ENCODE assay signal across 13 cellular contexts in genomic region chr5:164742025-164742424, GRCh38.
DNase-seq lines count a peak whose midpoint lies in the region; ATAC-seq and TF ChIP-seq lines count a peak whose summit lies in the region.
"Had no signal": no experiment of that assay in that cellular context is flagged by ENCODE, and none has a peak within 500 bp of the region (broad histone marks: within the 10 kb centered on the region; RNA-seq: fewer than 3 reads in every experiment).

No MANE protein-coding gene starts in this region.

- H2BK15ac ChIP-seq in neuronal stem cell (ENCODE audit: low read length): no peak overlapping the region

- no peak overlapping the region for H3K4ac ChIP-seq in neuronal stem cell (ENCODE audit: low read length)

- TF ChIP-seq CTCF in GM10266 (IDR thresholded peaks at IDR 0.05; ENCODE audit: control insufficient read depth, insufficient read depth, low read depth, missing control alignments) (no peak), left lung (IDR thresholded peaks at IDR 0.05) (no peak)

- no peak overlapping the region for H3K27ac ChIP-seq in neuronal stem cell (replicated peaks; ENCODE audit: low read length)
- H3K27ac ChIP-seq in left lung: no peak overlapping the region
- H3K27ac ChIP-seq: VCaP had no signal

- no peaks in the 10 kb centered on the region for H3K27me3 ChIP-seq in neuronal stem cell (ENCODE audit: control insufficient read depth in 3 of 3, insufficient read depth in 3 of 3, low read depth in 1 of 3, low read length in 3 of 3)
- H3K27me3 ChIP-seq in left lung: no peaks in the 10 kb centered on the region

- no peak overlapping the region for H3K9ac ChIP-seq in neuronal stem cell (ENCODE audit: low read depth, low read length, poor library complexity)

- no peak overlapping the region for H2BK5ac ChIP-seq in neuronal stem cell (ENCODE audit: low read length)

- no peak overlapping the region for H4K8ac ChIP-seq in neuronal stem cell (ENCODE audit: low read depth, low read length)

- H3K9me3 ChIP-seq in neuronal stem cell (replicated peaks in 1 of 2; ENCODE audit: control insufficient read depth in 2 of 2, insufficient read depth in 1 of 2, low read depth in 1 of 2, low read length in 2 of 2) (no peaks in the 10 kb centered on the region), left lung (peaks cover 0 to 3% of the 10 kb centered on the region in 2 donors)

- no peak overlapping the region for H3K23ac ChIP-seq in neuronal stem cell (ENCODE audit: low read depth, low read length, poor library complexity)

- intact Hi-C loops in left lung (cut with DNase I): no loop called here

- no CpG with 5 or more reads among the region's 5 CpGs for whole genome bisulfite sequencing in neuronal stem cell (ENCODE audit: extremely low coverage in 2 of 2, insufficient read length in 2 of 2, insufficient replicate concordance in 1 of 2), 2 donors

- no peak overlapping the region for H3K14ac ChIP-seq in neuronal stem cell (ENCODE audit: low read length)

- H3K4me3 ChIP-seq in neuronal stem cell (ENCODE audit: low read length in 2 of 2): no peak overlapping the region
- no peak overlapping the region for H3K4me3 ChIP-seq in left lung

- H2BK120ac ChIP-seq in neuronal stem cell (ENCODE audit: low read depth, low read length): no peak overlapping the region

- peaks cover 0 to 3% of the 10 kb centered on the region in 2 donors for H3K4me1 ChIP-seq in neuronal stem cell (ENCODE audit: control insufficient read depth in 2 of 2, insufficient read depth in 1 of 2, low read depth in 1 of 2, low read length in 2 of 2)
- H3K4me1 ChIP-seq in left lung: no peaks in the 10 kb centered on the region

- DNase-seq in neuronal stem cell (ENCODE audit: low spot score): no peak
- no peak for DNase-seq in stimulated activated CD4-positive, alpha-beta T cell treated with anti-CD3 and anti-CD28 coated beads, Interleukin-4, amount 100 ng/mL, for 24 hours
- DNase-seq in GM10266 (ENCODE audit: extremely low spot score): no peak
- DNase-seq in left lung: no peak
- DNase-seq: central memory CD4-positive, alpha-beta T cell; naive B cell; NCI-H2029 had no signal

- H3K36me3 ChIP-seq in neuronal stem cell (replicated peaks in 1 of 2; ENCODE audit: control insufficient read depth in 2 of 2, insufficient read depth in 2 of 2, low read length in 2 of 2) (no peaks in the 10 kb centered on the region), left lung (no peaks in the 10 kb centered on the region)

- ATAC-seq in GM18511 (IDR thresholded peaks at IDR 0.05; ENCODE audit: unreplicated experiment) (peak; percentile 95), GM19467 (IDR thresholded peaks at IDR 0.05; ENCODE audit: unreplicated experiment) (peak; percentile 94), HG02885 (IDR thresholded peaks at IDR 0.05; ENCODE audit: poor library complexity, unreplicated experiment) (peak; percentile 85), HG03558 (IDR thresholded peaks at IDR 0.05; ENCODE audit: extremely low read depth, unreplicated experiment) (peak; percentile 87), left lung (no peak)
- ATAC-seq: Panc1 had no signal

- no peak overlapping the region for H2BK12ac ChIP-seq in neuronal stem cell (ENCODE audit: low read length)

- H3K79me1 ChIP-seq in neuronal stem cell (ENCODE audit: low read depth, low read length): no peaks in the 10 kb centered on the region

- no peak overlapping the region for H3K18ac ChIP-seq in neuronal stem cell (ENCODE audit: low read length)

- H3K4me2 ChIP-seq in neuronal stem cell (ENCODE audit: insufficient read depth, low read length, poor library complexity, severe bottlenecking): no peak overlapping the region

- H2AK5ac ChIP-seq in neuronal stem cell (ENCODE audit: low read depth, low read length): no peak overlapping the region

- H2AFZ ChIP-seq in neuronal stem cell (ENCODE audit: low read length): no peak overlapping the region

- no peak overlapping the region for H4K91ac ChIP-seq in neuronal stem cell (ENCODE audit: low read depth, low read length, poor library complexity)
